32 cellular contexts compared by ENCODE assay signal in the genomic region with DNA sequence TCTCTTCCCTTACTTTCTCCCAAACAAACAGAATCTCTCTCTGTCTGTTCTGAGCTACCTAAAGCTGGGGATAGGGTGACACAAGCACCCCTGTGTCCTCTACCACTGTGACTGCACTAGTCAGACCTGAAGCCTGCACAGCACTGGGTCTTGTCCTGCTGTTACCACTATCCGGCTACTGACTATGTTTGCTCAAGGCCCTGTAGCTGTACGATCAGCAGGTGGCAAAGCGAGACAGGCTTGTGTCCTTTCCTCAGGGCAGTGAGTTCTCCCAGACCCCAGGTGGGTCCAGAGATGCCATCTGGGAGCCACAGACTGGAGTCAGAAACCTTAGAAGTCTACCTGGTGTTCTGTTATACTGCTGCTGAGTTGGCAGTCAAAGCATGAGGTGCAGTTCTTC.
"Had no signal": no experiment of that assay in that cellular context is flagged by ENCODE, and none has a peak within 500 bp of the region (broad histone marks: within the 10 kb centered on the region; RNA-seq: fewer than 3 reads in every experiment).

No MANE protein-coding gene starts in this region.

- H3K4me1 ChIP-seq: Peyer's patch had no signal

- H3K9me3 ChIP-seq: Peyer's patch had no signal

- H3K36me3 ChIP-seq: brain microvascular endothelial cell, Peyer's patch, WERI-Rb-1 had no signal

- H3K27ac ChIP-seq: brain microvascular endothelial cell, Peyer's patch, WERI-Rb-1 had no signal

- ATAC-seq: activated CD8-positive, alpha-beta memory T cell treated with anti-CD3 and anti-CD28 coated beads, Interleukin-2, amount 10 ng/mL, durations not matched to agents 7 days and 5 days; PC-3 had no signal

- H3K27me3 ChIP-seq: brain microvascular endothelial cell, Peyer's patch had no signal

- DNase-seq: activated CD4-positive, alpha-beta memory T cell treated with anti-CD3 and anti-CD28 coated beads, Interleukin-2, amount 10 ng/mL, durations not matched to agents 7 days and 5 days; activated CD4-positive, alpha-beta T cell treated with anti-CD3 and anti-CD28 coated beads for 1 hour; activated CD4-positive, alpha-beta T cell treated with anti-CD3 and anti-CD28 coated beads for 48 hours; activated CD4-positive, CD25-positive, alpha-beta regulatory T cell; activated CD8-positive, alpha-beta memory T cell treated with anti-CD3 and anti-CD28 coated beads for 24 hours; activated CD8-positive, alpha-beta memory T cell treated with anti-CD3 and anti-CD28 coated beads, Interleukin-2, amount 10 ng/mL, durations not matched to agents 7 days and 5 days; activated CD8-positive, alpha-beta memory T cell treated with anti-CD3 and anti-CD28 coated beads, Interleukin-2, amount 50 U/mL, for 48 hours; activated effector memory CD4-positive, alpha-beta T cell treated with Interleukin-2 at 50 U/mL for 16 hours; activated naive CD4-positive, alpha-beta T cell treated with anti-CD3 and anti-CD28 coated beads, Interleukin-2, amount 10 ng/mL, durations not matched to agents 7 days and 5 days; activated naive CD8-positive, alpha-beta T cell treated with anti-CD3 and anti-CD28 coated beads for 36 hours; activated T-cell treated with anti-CD3 and anti-CD28 coated beads, Interleukin-2, amount 50 U/mL, for 48 hours; amniotic stem cell; aorta; brain microvascular endothelial cell; central memory CD4-positive, alpha-beta T cell; Karpas-422; NCI-H1105; NCI-H1694; NCI-H1930; NCI-H2081 treated with DMSO at 0.1 percent for 48 hours; NCI-H226; NCI-H446 treated with DMSO at 0.1 percent for 48 hours; NCI-H524 treated with DMSO at 0.1 percent for 48 hours; NCI-H748 treated with DMSO at 0.1 percent for 48 hours; NK-92 treated with Interleukin-12 subunit alpha and Interleukin-12 subunit beta, amount 100 ng/mL, for 24 hours; PC-3; Peyer's patch; RPMI8226; SW 1271; T-helper 1 cell; T1000; WERI-Rb-1 had no signal

- H3K4me3 ChIP-seq: Peyer's patch had no signal
